ENCODE assay signal across 1 cellular context in genomic region chrX:129982300-129983246, GRCh38.
TF ChIP-seq lines count a peak whose summit lies in the region.

Gene BCORL1, plus strand, starts transcription at chrX:129982635. Its CDS starts 22,597 bp downstream, at chrX:130005232.

TF ChIP-seq in GM12878, 131 proteins besides CTCF, POLR2A, EP300 and RAD21 (continued from another document):
- TF ChIP-seq SKIL (IDR thresholded peaks at IDR 0.05; ENCODE audit: low read depth, poor library complexity, severe bottlenecking) (peak; percentile 25), SREBF1 (IDR thresholded peaks at IDR 0.05; ENCODE audit: low read length) (peak; percentile 63), WRNIP1 (IDR thresholded peaks at IDR 0.05; ENCODE audit: borderline replicate concordance, low read depth, low read length) (no peak), POLR2AphosphoS2 (IDR thresholded peaks at IDR 0.05; ENCODE audit: low read depth, low read length) (peak; percentile 43; the same call in 1 of the 2 replicates), TARDBP (IDR thresholded peaks at IDR 0.05; ENCODE audit: borderline replicate concordance) (peak; percentile 73; the same call in 1 of the 2 replicates), USF1 (IDR thresholded peaks at IDR 0.05; ENCODE audit: borderline replicate concordance, extremely low read length, insufficient read depth, low read depth, low read length) (no peak), IRF4 (IDR thresholded peaks at IDR 0.05; ENCODE audit: low read depth, low read length) (no peak)
